ENCODE assay signal across 8 cellular contexts in the genomic region with DNA sequence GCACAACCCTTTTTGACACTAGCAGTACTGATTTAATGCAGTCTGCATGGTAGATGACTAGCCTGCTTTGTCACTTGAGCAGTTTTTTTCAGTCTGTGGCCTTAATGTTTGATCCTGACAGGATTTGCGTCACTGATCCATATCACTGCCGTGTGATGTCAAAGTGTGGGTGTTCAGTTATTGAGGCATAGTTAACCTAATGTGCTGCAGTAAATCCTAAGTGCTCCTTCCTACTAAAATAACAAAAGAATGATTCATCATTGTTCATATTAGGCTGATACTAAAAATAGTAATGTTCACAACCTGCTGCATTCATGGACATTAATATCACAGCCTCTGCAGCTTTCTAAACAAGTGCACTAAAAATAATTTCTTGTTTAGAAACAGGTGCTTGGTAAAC.
DNase-seq lines count a peak whose midpoint lies in the region; ATAC-seq, FAIRE-seq and TF ChIP-seq lines count a peak whose summit lies in the region.

No MANE protein-coding gene starts in this region.

- no peak overlapping the region for H3K4me3 ChIP-seq in skeletal muscle satellite cell (ENCODE audit: low read length)

- H3K27me3 ChIP-seq in skeletal muscle satellite cell (ENCODE audit: control insufficient read depth, insufficient read depth, low read length), result no peaks in the 10 kb centered on the region

- no peak overlapping the region for H3K4me3 Mint-ChIP-seq in T-helper 17 cell

- peak; percentile 32 for ATAC-seq in T-helper 17 cell
- ATAC-seq in HG03442 (IDR thresholded peaks at IDR 0.05; ENCODE audit: unreplicated experiment), result no peak

- intact Hi-C loops in head of caudate nucleus (cut with DNase I), result no loop called here
- intact Hi-C loops in posterior cingulate gyrus (cut with DNase I), result loop anchor here (2.0 kb wide), 1 partner anchor 183 kb away; no protein-coding TSS in a partner anchor

- H3K9me3 ChIP-seq in T-helper 17 cell (ENCODE audit: control insufficient read depth, low read length, poor library complexity, severe bottlenecking), result no peaks in the 10 kb centered on the region
- no peaks in the 10 kb centered on the region for H3K9me3 ChIP-seq in skeletal muscle satellite cell (replicated peaks; ENCODE audit: low read length)

- peak overlapping the region; percentile 75 for H3K9ac ChIP-seq in skeletal muscle satellite cell (ENCODE audit: low read depth, low read length)

- peak overlapping the region; percentile 25 for H3K4me2 ChIP-seq in skeletal muscle satellite cell (ENCODE audit: low read length)

- H3K27me3 Mint-ChIP-seq in T-helper 17 cell, result no peaks in the 10 kb centered on the region

- H3K4me1 ChIP-seq in skeletal muscle satellite cell (ENCODE audit: control insufficient read depth, insufficient read depth, low read length), result peaks cover 36% of the 10 kb centered on the region

- DNase-seq in GM12891 (ENCODE audit: insufficient read length, low spot score), result no peak
- no peak for DNase-seq in T-helper 17 cell
- DNase-seq in head of caudate nucleus, result peak in 26 of 42 donors; percentile 5 to 68 (median 32)
- no peak for DNase-seq in activated CD4-positive, alpha-beta T cell treated with anti-CD3 and anti-CD28 coated beads, Interleukin-2, amount 50 U/mL, for 48 hours
- DNase-seq in activated naive CD4-positive, alpha-beta T cell treated with anti-CD3 and anti-CD28 coated beads, Interleukin-2, amount 50 U/mL, for 16 hours, result no peak
- no peak for DNase-seq in posterior cingulate gyrus

- TF ChIP-seq POLR2A in GM12891 (IDR thresholded peaks at IDR 0.05; ENCODE audit: low read depth, low read length), result no peak

- FAIRE-seq in GM12891 (lab: Jason Lieb, UNC), result peak; percentile 47

- H3K36me3 ChIP-seq in skeletal muscle satellite cell (ENCODE audit: insufficient read depth, low read length), result no peaks in the 10 kb centered on the region

- H3K36me3 Mint-ChIP-seq in T-helper 17 cell (ENCODE audit: low read depth), result no peaks in the 10 kb centered on the region

- H3K27ac Mint-ChIP-seq in T-helper 17 cell, result no peak overlapping the region

- peaks cover 7% of the 10 kb centered on the region for H3K4me1 Mint-ChIP-seq in T-helper 17 cell

TF ChIP-seq in GM12891, 5 proteins besides CTCF, POLR2A, EP300 and RAD21:
- no peak for TF ChIP-seq PAX5 (IDR thresholded peaks at IDR 0.05; ENCODE audit: insufficient read depth, low read length, severe bottlenecking)
- no peak for TF ChIP-seq POU2F2 (IDR thresholded peaks at IDR 0.05; ENCODE audit: low read depth, low read length)
- no peak for TF ChIP-seq TAF1 (IDR thresholded peaks at IDR 0.05; ENCODE audit: low read depth, low read length)
- no peak for TF ChIP-seq SPI1 (IDR thresholded peaks at IDR 0.05; ENCODE audit: low read depth, low read length)
- no peak for TF ChIP-seq POLR2AphosphoS5 (IDR thresholded peaks at IDR 0.05; ENCODE audit: low read depth, low read length)

Comparison
In these comparisons a context has a peak if more than half of its experiments do, and no peak if none do; other contexts are left out.
1. DNase-seq: peak in head of caudate nucleus (26 of 42); none in GM12891 (single experiment), T-helper 17 cell (0 of 3), activated CD4-positive, alpha-beta T cell treated with anti-CD3 and anti-CD28 coated beads, Interleukin-2, amount 50 U/mL, for 48 hours (0 of 2), activated naive CD4-positive, alpha-beta T cell treated with anti-CD3 and anti-CD28 coated beads, Interleukin-2, amount 50 U/mL, for 16 hours (single experiment) and posterior cingulate gyrus (0 of 10).